25 cellular contexts compared by ENCODE assay signal in the genomic region with DNA sequence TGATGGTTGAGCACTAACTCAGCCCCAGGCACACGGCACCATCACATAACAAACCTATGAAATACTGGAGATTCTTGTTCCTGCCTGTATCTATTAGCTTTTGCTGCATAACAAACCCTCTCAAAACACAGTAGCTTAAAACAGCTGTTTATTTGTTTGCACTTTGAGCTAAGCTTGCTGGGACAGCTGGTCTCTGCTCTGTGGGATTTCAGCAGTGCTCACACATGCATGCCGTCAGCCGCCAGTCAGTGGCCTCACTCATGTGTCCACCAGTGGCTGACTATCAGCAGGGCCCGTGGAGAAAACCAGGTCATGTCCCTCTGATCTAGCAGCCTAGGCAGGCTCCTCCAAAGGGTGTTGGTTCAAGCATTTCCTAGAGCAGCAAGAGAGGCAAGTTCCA.
"Had no signal": no experiment of that assay in that cellular context is flagged by ENCODE, and none has a peak within 500 bp of the region (broad histone marks: within the 10 kb centered on the region; RNA-seq: fewer than 3 reads in every experiment).

No MANE protein-coding gene starts in this region.

- H3K4me3 ChIP-seq: coronary artery, esophagus muscularis mucosa, gastroesophageal sphincter, heart left ventricle, hepatocyte, lung, neural progenitor cell, sigmoid colon, skin epidermis, spleen, testis, tibial artery, upper lobe of left lung had no signal

- H3K36me3 ChIP-seq: esophagus muscularis mucosa, gastroesophageal sphincter, heart left ventricle, neural progenitor cell, sigmoid colon, spleen, tibial artery, upper lobe of left lung had no signal

- H3K27ac ChIP-seq: coronary artery, esophagus muscularis mucosa, foreskin keratinocyte, gastroesophageal sphincter, heart left ventricle, hepatocyte, neural progenitor cell, parathyroid adenoma, sigmoid colon, skin epidermis, spleen, testis, tibial artery, upper lobe of left lung had no signal

- H3K9ac ChIP-seq: neural progenitor cell, parathyroid adenoma had no signal

- H3K27me3 ChIP-seq: esophagus muscularis mucosa, foreskin keratinocyte, gastroesophageal sphincter, heart left ventricle, hepatocyte, neural progenitor cell, sigmoid colon, spleen, testis, tibial artery, upper lobe of left lung had no signal

- ATAC-seq: foreskin keratinocyte; gastroesophageal sphincter; heart left ventricle; left lobe of liver; natural killer cell treated with Interleukin-12 subunit alpha and Interleukin-12 subunit beta and Interleukin-15 and Interleukin-18, amount 100 ng/mL, for 72 hours; stimulated activated memory B cell treated with anti-CD40 and anti-IgM and Interleukin-4, amounts not matched to agents 10 μg/mL and 1 μg/mL and 100 μg/mL, for 72 hours; stimulated activated naive CD8-positive, alpha-beta T cell treated with anti-CD3 and anti-CD28 coated beads, Interleukin-15, Interleukin-2, amounts not matched to agents 100 U/mL and 50 U/mL, for 24 hours had no signal

- DNase-seq: dermis blood vessel endothelial cell; effector memory CD4-positive, alpha-beta T cell; foreskin keratinocyte; heart left ventricle; kidney; naive B cell; sigmoid colon; spleen; stimulated activated CD4-positive, alpha-beta T cell treated with anti-CD3 and anti-CD28 coated beads, Interleukin-4, amount 100 ng/mL, for 4 hours; stimulated activated naive CD8-positive, alpha-beta T cell treated with anti-CD3 and anti-CD28 coated beads, Interleukin-15, Interleukin-2, amounts not matched to agents 100 U/mL and 50 U/mL, for 24 hours; substantia nigra; testis; tibial artery had no signal

- H3K9me3 ChIP-seq: esophagus muscularis mucosa, gastroesophageal sphincter, heart left ventricle, sigmoid colon, spleen, testis, tibial artery, upper lobe of left lung had no signal

- H3K4me2 ChIP-seq: hepatocyte, neural progenitor cell had no signal

- H3K4me1 ChIP-seq: gastroesophageal sphincter, neural progenitor cell, parathyroid adenoma, sigmoid colon, spleen, testis, tibial artery had no signal

- H2AFZ ChIP-seq: hepatocyte, neural progenitor cell, parathyroid adenoma had no signal
